ENCODE assay signal across 11 cellular contexts in the genomic region with DNA sequence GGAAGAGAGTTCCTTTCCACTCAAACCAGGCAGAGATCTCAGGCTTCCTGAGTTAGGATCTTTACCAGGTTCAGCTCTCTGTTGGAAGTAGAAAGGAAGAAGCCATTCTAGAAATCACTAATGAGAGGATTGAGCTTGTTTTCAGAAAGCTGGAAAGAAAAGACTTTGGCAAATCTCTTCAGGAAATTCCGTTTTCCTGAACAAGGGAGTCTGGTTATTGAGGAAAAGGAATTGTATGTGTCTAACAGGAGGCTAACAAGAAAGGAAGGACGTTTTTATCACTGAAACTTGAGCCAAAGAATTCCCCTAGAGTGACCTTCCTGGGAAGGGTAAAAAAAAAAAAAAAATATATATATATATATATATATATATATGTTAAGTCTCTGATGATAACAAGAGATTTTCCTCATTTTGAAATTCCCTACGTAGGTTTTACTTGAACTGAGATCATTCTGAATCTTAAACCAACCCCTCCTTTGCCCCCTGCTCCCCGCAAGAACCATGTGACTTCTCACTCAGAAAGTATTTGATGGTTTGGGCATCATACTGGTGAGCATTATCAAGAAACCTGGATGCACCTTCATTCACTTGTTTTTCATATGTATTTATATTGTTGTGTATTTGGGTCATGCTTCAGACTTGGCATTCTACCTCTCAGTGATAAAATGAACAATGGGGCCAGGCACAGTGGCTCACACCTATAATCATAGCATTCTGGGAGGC.
DNase-seq lines count a peak whose midpoint lies in the region; ATAC-seq and TF ChIP-seq lines count a peak whose summit lies in the region.
"Had no signal": no experiment of that assay in that cellular context is flagged by ENCODE, and none has a peak within 500 bp of the region (broad histone marks: within the 10 kb centered on the region; RNA-seq: fewer than 3 reads in every experiment).

No MANE protein-coding gene starts in this region.

- intact Hi-C loops in MCF 10A (cut with micrococcal nuclease): no loop called here

- peak overlapping the region in 1 of 2 experiments; percentile 31 for H3K4me3 ChIP-seq in mesenchymal stem cell (ENCODE audit: insufficient read depth in 1 of 2, low read depth in 1 of 2, low read length in 2 of 2)
- no peak overlapping the region for H3K4me3 ChIP-seq in subcutaneous abdominal adipose tissue (ENCODE audit: low read depth in 1 of 5, low read length in 5 of 5)

- whole genome bisulfite sequencing in mesenchymal stem cell: 75% methylated on average over 1 of the region's 4 CpGs

- H3K27me3 Mint-ChIP-seq in MCF 10A (ENCODE audit: insufficient read depth, unreplicated experiment): no peaks in the 10 kb centered on the region

- DNase-seq in MCF 10A (ENCODE audit: unreplicated experiment): no peak
- DNase-seq in mesenchymal stem cell: no peak
- no peak for DNase-seq in retina
- DNase-seq in NCI-H2196 treated with DMSO at 0.1 percent for 48 hours (lab: John Stamatoyannopoulos, UW; ENCODE audit: unreplicated experiment): no peak
- no peak for DNase-seq in cerebellum (ENCODE audit: low spot score)
- DNase-seq: activated CD4-positive, CD25-positive, alpha-beta regulatory T cell; NCI-H1436 treated with DMSO at 0.1 percent for 48 hours had no signal

- no peak overlapping the region for H2BK12ac ChIP-seq in mesenchymal stem cell (ENCODE audit: low read length in 2 of 2)

- no peak overlapping the region for H2BK15ac ChIP-seq in mesenchymal stem cell (ENCODE audit: low read depth, poor library complexity, severe bottlenecking)

- H3K4ac ChIP-seq in mesenchymal stem cell (ENCODE audit: low read depth in 1 of 2, low read length in 2 of 2): no peak overlapping the region

- no peak for TF ChIP-seq CTCF in MCF 10A (IDR thresholded peaks at IDR 0.05; ENCODE audit: unreplicated experiment)

- BruUV-seq in MCF 10A (replicated peaks; lab: Mats Ljungman, UMichigan): no TSS peak

- peak overlapping the region; percentile 53 for H2BK5ac ChIP-seq in mesenchymal stem cell (ENCODE audit: low read depth, low read length, poor library complexity, severe bottlenecking)

- H3K36me3 ChIP-seq in KOPT-K1 (ENCODE audit: insufficient read depth, low read length) (peaks cover 38% of the 10 kb centered on the region), mesenchymal stem cell (ENCODE audit: control insufficient read depth in 1 of 2, insufficient read depth in 2 of 2, low read depth in 1 of 2, low read length in 2 of 2) (peaks cover 14 to 17% of the 10 kb centered on the region in 2 experiments), subcutaneous abdominal adipose tissue (ENCODE audit: control insufficient read depth in 5 of 5, insufficient read depth in 5 of 5, low read length in 5 of 5) (peaks cover 0 to 16% (median 9%) of the 10 kb centered on the region in 5 donors)

- H4K91ac ChIP-seq in mesenchymal stem cell (ENCODE audit: low read length): no peak overlapping the region

- no peak overlapping the region for H3K4me2 ChIP-seq in mesenchymal stem cell (ENCODE audit: low read length, poor library complexity, severe bottlenecking)

- H3K14ac ChIP-seq in mesenchymal stem cell (ENCODE audit: low read length in 2 of 2): no peak overlapping the region

- H3K27me3 ChIP-seq in mesenchymal stem cell (ENCODE audit: control insufficient read depth in 1 of 2, insufficient read depth in 1 of 2, low read length in 2 of 2) (no peaks in the 10 kb centered on the region), subcutaneous abdominal adipose tissue (ENCODE audit: control insufficient read depth in 5 of 5, insufficient read depth in 4 of 5, low read length in 5 of 5) (no peaks in the 10 kb centered on the region)

- H3K4me1 ChIP-seq in mesenchymal stem cell (ENCODE audit: control insufficient read depth, insufficient read depth, low read depth, low read length) (peaks cover 21% of the 10 kb centered on the region), subcutaneous abdominal adipose tissue (ENCODE audit: control insufficient read depth in 5 of 5, insufficient read depth in 5 of 5, low read length in 5 of 5) (peaks cover 6 to 54% (median 42%) of the 10 kb centered on the region in 5 donors)

- H3K18ac ChIP-seq in mesenchymal stem cell (ENCODE audit: low read depth in 1 of 2, low read length in 2 of 2): no peak overlapping the region

- ATAC-seq in HG03354 (IDR thresholded peaks at IDR 0.05; ENCODE audit: poor library complexity, severe bottlenecking, unreplicated experiment): no peak

- H3K9ac ChIP-seq in mesenchymal stem cell (ENCODE audit: low read length) (peak overlapping the region; percentile 83), subcutaneous abdominal adipose tissue (ENCODE audit: low read length in 5 of 5) (peak overlapping the region in 2 of 5 donors; percentile 32 to 38)

- H3K27ac ChIP-seq in KOPT-K1 (ENCODE audit: low read depth, low read length, poor library complexity, severe bottlenecking) (peak overlapping the region; percentile 79), mesenchymal stem cell (ENCODE audit: low read length, poor library complexity, severe bottlenecking) (peak overlapping the region; percentile 99), subcutaneous abdominal adipose tissue (ENCODE audit: low read depth, low read length) (peak overlapping the region; percentile 93)

- no peak overlapping the region for H4K8ac ChIP-seq in mesenchymal stem cell (ENCODE audit: low read length)

- no peak overlapping the region for H2BK120ac ChIP-seq in mesenchymal stem cell (ENCODE audit: low read depth, low read length)

- H3K9me3 ChIP-seq in KOPT-K1 (ENCODE audit: insufficient read depth, low read length, poor library complexity, severe bottlenecking) (no peaks in the 10 kb centered on the region), mesenchymal stem cell (ENCODE audit: control insufficient read depth, low read length) (no peaks in the 10 kb centered on the region), subcutaneous abdominal adipose tissue (ENCODE audit: control insufficient read depth in 5 of 5, low read length in 5 of 5) (no peaks in the 10 kb centered on the region)

- H3K23ac ChIP-seq in mesenchymal stem cell (ENCODE audit: low read length in 2 of 2): no peak overlapping the region

- H3K4me3 Mint-ChIP-seq in MCF 10A (ENCODE audit: unreplicated experiment): no peak overlapping the region

- H3K36me3 Mint-ChIP-seq in MCF 10A (ENCODE audit: insufficient read depth, unreplicated experiment): peaks cover 18% of the 10 kb centered on the region

- no peaks in the 10 kb centered on the region for H3K9me3 Mint-ChIP-seq in MCF 10A (ENCODE audit: unreplicated experiment)
- H3K9me3 Mint-ChIP-seq: activated naive CD4-positive, alpha-beta T cell treated with anti-CD3 and anti-CD28 coated beads, Interleukin-2, amount 50 U/mL, for 72 hours had no signal

- H3K27ac Mint-ChIP-seq in MCF 10A (ENCODE audit: low read depth, unreplicated experiment): peak overlapping the region; percentile 90

- no peak overlapping the region for H2AFZ ChIP-seq in mesenchymal stem cell (ENCODE audit: low read depth, low read length)

- no peaks in the 10 kb centered on the region for H3K79me1 ChIP-seq in mesenchymal stem cell (replicated peaks; ENCODE audit: low read length, poor library complexity, severe bottlenecking)

- H2AK5ac ChIP-seq in mesenchymal stem cell (ENCODE audit: low read length, severe bottlenecking): peak overlapping the region; percentile 79

- CTCF ChIA-PET in MCF 10A (lab: Yijun Ruan, JAX): interaction anchor here (0.6 to 2.0 kb wide), 2 partner anchors 18 to 20 kb away, joined by 3 to 11 read pairs; no protein-coding TSS in a partner anchor

- H3K4me1 Mint-ChIP-seq in MCF 10A (ENCODE audit: insufficient read depth, unreplicated experiment): peaks cover 50% of the 10 kb centered on the region

- POLR2A ChIA-PET in MCF 10A (lab: Yijun Ruan, JAX): interaction anchor here (0.7 to 6.6 kb wide), 3 partner anchors 8 to 214 kb away, joined by 3 to 98 read pairs (median 5); no protein-coding TSS in a partner anchor
